In the genomic region with DNA sequence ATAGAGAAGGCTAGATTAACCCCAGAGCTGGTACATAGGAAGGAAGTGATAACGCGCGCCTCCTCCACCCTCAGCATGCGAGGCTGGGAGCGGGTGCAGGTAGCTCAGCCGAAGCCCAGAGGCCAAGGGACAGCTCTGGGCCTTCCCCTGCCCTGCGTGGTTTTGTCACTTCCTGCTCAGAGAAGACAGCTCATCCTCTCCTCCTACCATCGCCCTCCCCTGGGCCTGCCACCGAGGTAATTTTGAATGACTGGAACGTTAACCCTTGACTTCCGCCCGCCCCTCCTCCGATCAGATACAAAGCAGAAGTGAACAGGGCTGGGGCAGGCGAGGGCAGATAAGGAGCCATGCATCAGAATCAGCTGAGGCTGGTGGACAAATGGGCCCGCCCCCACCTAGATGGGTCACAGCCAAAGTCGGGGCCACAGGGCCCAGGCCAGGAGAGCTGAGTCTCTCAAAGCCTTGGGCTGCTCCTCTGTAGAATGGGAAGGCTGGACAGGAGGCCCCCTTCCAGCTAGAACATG, we compare ENCODE assay signal across 8 cellular contexts. TPM values are rescaled to one million over a fixed set of nuclear protein-coding genes. Genes with fewer than 3 reads are reported as not detected.
DNase-seq lines count a peak whose midpoint lies in the region; ATAC-seq and TF ChIP-seq lines count a peak whose summit lies in the region.

No MANE protein-coding gene starts in this region.

- H3K27ac Mint-ChIP-seq in CD14-positive monocyte (peak overlapping the region; percentile 95 to 99 (median 97)), WTC11 (no peak overlapping the region)
- H3K27ac Mint-ChIP-seq in naive thymus-derived CD8-positive, alpha-beta T cell, result peak overlapping the region; percentile 86 to 100 (median 98)

- H3K36me3 Mint-ChIP-seq in CD14-positive monocyte (peaks cover 38 to 47% of the 10 kb centered on the region in 2 donors), WTC11 (no peaks in the 10 kb centered on the region)
- H3K36me3 Mint-ChIP-seq in naive thymus-derived CD8-positive, alpha-beta T cell, result peaks cover 9 to 35% (median 20%) of the 10 kb centered on the region in 3 donors

- 32 to 55% methylated on average over 10 to 16 of the region's 16 CpGs for WGBS in upper lobe of left lung, 2 donors

- H3K4me1 ChIP-seq in upper lobe of left lung, result peaks cover 9 to 35% (median 23%) of the 10 kb centered on the region in 4 donors

- no peaks in the 10 kb centered on the region for H3K36me3 ChIP-seq in upper lobe of left lung

- H3K27me3 ChIP-seq in upper lobe of left lung, result no peaks in the 10 kb centered on the region

- DNase-seq in CD14-positive monocyte (ENCODE audit: low spot score), result peak; percentile 98
- peak; percentile 87 for DNase-seq in HT1080 (ENCODE audit: low read depth)
- DNase-seq in WTC11 (ENCODE audit: low spot score), result no peak
- peak; percentile 26 to 61 for DNase-seq in cardiac fibroblast (ENCODE audit: low read depth in 2 of 2)
- peak; percentile 60 to 95 (median 85) for DNase-seq in naive thymus-derived CD8-positive, alpha-beta T cell
- peak in 1 of 2 donors; percentile 89 for DNase-seq in upper lobe of left lung
- DNase-seq in NCI-H187 treated with DMSO at 0.1 percent for 48 hours (lab: John Stamatoyannopoulos, UW), result no peak

- no peak for TF ChIP-seq CTCF in CD14-positive monocyte (IDR thresholded peaks at IDR 0.05)
- no peak for TF ChIP-seq CTCF in WTC11 (IDR thresholded peaks at IDR 0.05)
- TF ChIP-seq CTCF in cardiac fibroblast (IDR thresholded peaks at IDR 0.05; ENCODE audit: low read depth, low read length), result no peak
- TF ChIP-seq CTCF in upper lobe of left lung (IDR thresholded peaks at IDR 0.05), result no peak

- H3K4me3 Mint-ChIP-seq in CD14-positive monocyte (peak overlapping the region; percentile 92 to 95), WTC11 (no peak overlapping the region)
- peak overlapping the region; percentile 80 to 99 (median 98) for H3K4me3 Mint-ChIP-seq in naive thymus-derived CD8-positive, alpha-beta T cell

- H3K4me1 Mint-ChIP-seq in CD14-positive monocyte (peaks cover 75% of the 10 kb centered on the region), WTC11 (peaks cover 24% of the 10 kb centered on the region)
- peaks cover 40 to 67% (median 66%) of the 10 kb centered on the region in 4 donors for H3K4me1 Mint-ChIP-seq in naive thymus-derived CD8-positive, alpha-beta T cell

- CTCF ChIA-PET in WTC11 (lab: Charles Lee), result interaction anchor here (0.5 to 6.7 kb wide), 4 partner anchors 18 to 440 kb away, joined by 3 to 83 read pairs (median 22); no protein-coding TSS in a partner anchor

- peak in 1 of 4 donors; percentile 27 for TF ChIP-seq POLR2A in upper lobe of left lung (IDR thresholded peaks at IDR 0.05)

- ATAC-seq in GM21360 (IDR thresholded peaks at IDR 0.05; ENCODE audit: unreplicated experiment) (peak; percentile 61), WTC11 (peak; percentile 9; the same call in 1 of the 2 replicates), upper lobe of left lung (ENCODE audit: low FRiP score in 2 of 2) (peak; percentile 69 to 79)
- peak; percentile 63 to 73 for ATAC-seq in naive thymus-derived CD8-positive, alpha-beta T cell

- TF ChIP-seq EP300 in upper lobe of left lung (IDR thresholded peaks at IDR 0.05), result no peak

- peaks cover 0 to 2% (median 1%) of the 10 kb centered on the region in 3 donors for H3K27me3 Mint-ChIP-seq in CD14-positive monocyte (ENCODE audit: low read depth in 3 of 3)
- H3K27me3 Mint-ChIP-seq in WTC11 (ENCODE audit: low read depth), result peaks cover 1% of the 10 kb centered on the region
- no peaks in the 10 kb centered on the region for H3K27me3 Mint-ChIP-seq in naive thymus-derived CD8-positive, alpha-beta T cell

- H3K9me3 ChIP-seq in upper lobe of left lung, result no peaks in the 10 kb centered on the region

- intact Hi-C loops in CD14-positive monocyte (cut with micrococcal nuclease), result loop anchor here in 1 of 2 donors (1.0 to 5.0 kb wide), 2 partner anchors 12 to 40 kb away; partner anchors contain the start of gene CYTH4

- POLR2A ChIA-PET in WTC11 (lab: Charles Lee), result no interaction called here
- POLR2A ChIA-PET in naive thymus-derived CD8-positive, alpha-beta T cell (lab: Charles Lee), result interaction anchor here (0.5 to 27.3 kb wide), 23 partner anchors 10 to 911 kb away, joined by 3 to 1090 read pairs (median 4); partner anchors contain the start of genes CYTH4, GGA1, IL2RB and MFNG

- H3K9me3 Mint-ChIP-seq in CD14-positive monocyte (no peaks in the 10 kb centered on the region), WTC11 (no peaks in the 10 kb centered on the region)
- no peaks in the 10 kb centered on the region for H3K9me3 Mint-ChIP-seq in naive thymus-derived CD8-positive, alpha-beta T cell

- peak overlapping the region; percentile 81 to 91 (median 83) for H3K27ac ChIP-seq in upper lobe of left lung

- H3K4me3 ChIP-seq in cardiac fibroblast (replicated peaks in 1 of 2; ENCODE audit: low read depth in 2 of 2, low read length in 2 of 2), result peak overlapping the region; percentile 5 to 71
- H3K4me3 ChIP-seq in upper lobe of left lung, result peak overlapping the region in 3 of 4 donors; percentile 44 to 55 (median 54)

TF ChIP-seq in WTC11, 78 proteins besides CTCF, POLR2A, EP300 and RAD21 (continues in another document):
- TF ChIP-seq, protein P1, sequence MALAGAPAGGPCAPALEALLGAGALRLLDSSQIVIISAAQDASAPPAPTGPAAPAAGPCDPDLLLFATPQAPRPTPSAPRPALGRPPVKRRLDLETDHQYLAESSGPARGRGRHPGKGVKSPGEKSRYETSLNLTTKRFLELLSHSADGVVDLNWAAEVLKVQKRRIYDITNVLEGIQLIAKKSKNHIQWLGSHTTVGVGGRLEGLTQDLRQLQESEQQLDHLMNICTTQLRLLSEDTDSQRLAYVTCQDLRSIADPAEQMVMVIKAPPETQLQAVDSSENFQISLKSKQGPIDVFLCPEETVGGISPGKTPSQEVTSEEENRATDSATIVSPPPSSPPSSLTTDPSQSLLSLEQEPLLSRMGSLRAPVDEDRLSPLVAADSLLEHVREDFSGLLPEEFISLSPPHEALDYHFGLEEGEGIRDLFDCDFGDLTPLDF (CRISPR knock-in tag; IDR thresholded peaks at IDR 0.05), result no peak
- TF ChIP-seq SMAD4 (CRISPR knock-in tag; IDR thresholded peaks at IDR 0.05) (no peak), CREM (CRISPR knock-in tag; IDR thresholded peaks at IDR 0.05) (no peak), ESRRA (CRISPR knock-in tag; IDR thresholded peaks at IDR 0.05; ENCODE audit: borderline replicate concordance) (no peak)
- TF ChIP-seq, protein P2, sequence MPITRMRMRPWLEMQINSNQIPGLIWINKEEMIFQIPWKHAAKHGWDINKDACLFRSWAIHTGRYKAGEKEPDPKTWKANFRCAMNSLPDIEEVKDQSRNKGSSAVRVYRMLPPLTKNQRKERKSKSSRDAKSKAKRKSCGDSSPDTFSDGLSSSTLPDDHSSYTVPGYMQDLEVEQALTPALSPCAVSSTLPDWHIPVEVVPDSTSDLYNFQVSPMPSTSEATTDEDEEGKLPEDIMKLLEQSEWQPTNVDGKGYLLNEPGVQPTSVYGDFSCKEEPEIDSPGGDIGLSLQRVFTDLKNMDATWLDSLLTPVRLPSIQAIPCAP (CRISPR knock-in tag; IDR thresholded peaks at IDR 0.05), result no peak
- TF ChIP-seq, protein P3, sequence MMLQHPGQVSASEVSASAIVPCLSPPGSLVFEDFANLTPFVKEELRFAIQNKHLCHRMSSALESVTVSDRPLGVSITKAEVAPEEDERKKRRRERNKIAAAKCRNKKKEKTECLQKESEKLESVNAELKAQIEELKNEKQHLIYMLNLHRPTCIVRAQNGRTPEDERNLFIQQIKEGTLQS (CRISPR knock-in tag; conservative IDR thresholded peaks at IDR 0.05), result no peak

RNA-seq across cellular contexts. Expression of gene RAC2, which starts 1.6 kb away (rescaled TPM):
- polyA plus RNA-seq in CD14-positive monocyte, result 100 to 1,000 TPM; 360 to 529 TPM
- total RNA-seq in HT1080 (2014; rRNA removed; shearing (Covaris generic)), result 162 and 246 TPM in 2 replicates
- polyA plus RNA-seq in HT1080 (2015; cell fraction: cytosol; rRNA removed), result 359 and 376 TPM in 2 replicates
- 178 and 198 TPM in 2 replicates for polyA plus RNA-seq in HT1080 (2015; cell fraction: nucleus; rRNA removed)
- total RNA-seq in WTC11 (2021) (3.6 to 4.9 TPM (median 4.9 TPM) in 3 replicates), upper lobe of left lung (100 to 1,000 TPM in 1 of 6 donors, 10 to 100 TPM in 5; 22.1 to 126 (median 65.2) TPM)
- 100 to 1,000 TPM; 295 to 297 TPM for total RNA-seq in naive thymus-derived CD8-positive, alpha-beta T cell
- 1,000 to 10,000 TPM in 2 of 3 donors, 100 to 1,000 TPM in 1; 740 to 1,115 (median 1,110) TPM for polyA plus RNA-seq in naive thymus-derived CD8-positive, alpha-beta T cell

RNA-seq across cellular contexts. Expression of gene SSTR3, which starts 30.2 kb away (rescaled TPM):
- not detected for polyA plus RNA-seq in CD14-positive monocyte
- not detected in 2 replicates for total RNA-seq in HT1080 (2014; rRNA removed; shearing (Covaris generic))
- polyA plus RNA-seq in HT1080 (2015; cell fraction: cytosol; rRNA removed), result not detected in 2 replicates
- polyA plus RNA-seq in HT1080 (2015; cell fraction: nucleus; rRNA removed), result not detected in 2 replicates
- total RNA-seq in WTC11 (2021) (0.21 to 0.25 TPM (median 0.22 TPM) in 3 replicates), upper lobe of left lung (under 1 TPM in 2 of 6 donors, not detected in 4; 0.06 to 0.13 TPM)
- 10 to 100 TPM; 13.5 to 13.7 TPM for total RNA-seq in naive thymus-derived CD8-positive, alpha-beta T cell
- polyA plus RNA-seq in naive thymus-derived CD8-positive, alpha-beta T cell, result 1 to 10 TPM; 2.9 to 7.3 (median 4.2) TPM

RNA-seq across cellular contexts. Expression of gene CYTH4, which starts 39.9 kb away (rescaled TPM):
- 10 to 100 TPM; 51.0 to 70.0 TPM for polyA plus RNA-seq in CD14-positive monocyte
- 0.33 and 2.6 TPM in 2 replicates for total RNA-seq in HT1080 (2014; rRNA removed; shearing (Covaris generic))
- polyA plus RNA-seq in HT1080 (2015; cell fraction: cytosol; rRNA removed), result 1.3 and 1.4 TPM in 2 replicates
- polyA plus RNA-seq in HT1080 (2015; cell fraction: nucleus; rRNA removed), result 4.4 and 4.5 TPM in 2 replicates
- total RNA-seq in WTC11 (2021) (0.11 to 0.16 TPM (median 0.15 TPM) in 3 replicates), upper lobe of left lung (10 to 100 TPM; 16.7 to 71.2 (median 44.7) TPM)
- 100 to 1,000 TPM; 177 to 193 TPM for total RNA-seq in naive thymus-derived CD8-positive, alpha-beta T cell
- 10 to 100 TPM; 48.9 to 60.8 (median 54.6) TPM for polyA plus RNA-seq in naive thymus-derived CD8-positive, alpha-beta T cell

RNA-seq across cellular contexts. Expression of gene C1QTNF6, which starts 54.4 kb away (rescaled TPM):
- polyA plus RNA-seq in CD14-positive monocyte, result under 1 TPM; 0.14 to 0.24 TPM
- total RNA-seq in HT1080 (2014; rRNA removed; shearing (Covaris generic)), result 5.8 and 10.3 TPM in 2 replicates
- 11.2 and 11.6 TPM in 2 replicates for polyA plus RNA-seq in HT1080 (2015; cell fraction: cytosol; rRNA removed)
- 13.3 and 18.6 TPM in 2 replicates for polyA plus RNA-seq in HT1080 (2015; cell fraction: nucleus; rRNA removed)
- total RNA-seq in WTC11 (2021) (5.7 to 6.4 TPM (median 5.9 TPM) in 3 replicates), upper lobe of left lung (1 to 10 TPM; 2.1 to 8.4 (median 4.7) TPM)
- total RNA-seq in naive thymus-derived CD8-positive, alpha-beta T cell, result 10 to 100 TPM; 24.6 to 25.7 TPM
- 1 to 10 TPM in 2 of 3 donors, under 1 TPM in 1; 0.68 to 4.0 (median 1.7) TPM for polyA plus RNA-seq in naive thymus-derived CD8-positive, alpha-beta T cell

Comparison
In these comparisons a context has a peak if more than half of its experiments do, and no peak if none do; other contexts are left out.
1. DNase-seq: peak in CD14-positive monocyte (single experiment), HT1080 (single experiment), cardiac fibroblast (2 of 2) and naive thymus-derived CD8-positive, alpha-beta T cell (10 of 10); none in WTC11 (single experiment) and NCI-H187 treated with DMSO at 0.1 percent for 48 hours (single experiment).
2. ATAC-seq: peak in every context shown above with its lines; median percentile 74 in upper lobe of left lung; 68 in naive thymus-derived CD8-positive, alpha-beta T cell; 61 in GM21360; 9 in WTC11.
3. RNA of gene SSTR3, which starts 30.2 kb away (total RNA-seq): 13.5 to 13.7 TPM in naive thymus-derived CD8-positive, alpha-beta T cell; 0.21 to 0.25 TPM in WTC11, not detected in HT1080 and 0.06 to 0.13 TPM in upper lobe of left lung; every median in the first group is over 10 times any median in the second.